In the genomic region with DNA sequence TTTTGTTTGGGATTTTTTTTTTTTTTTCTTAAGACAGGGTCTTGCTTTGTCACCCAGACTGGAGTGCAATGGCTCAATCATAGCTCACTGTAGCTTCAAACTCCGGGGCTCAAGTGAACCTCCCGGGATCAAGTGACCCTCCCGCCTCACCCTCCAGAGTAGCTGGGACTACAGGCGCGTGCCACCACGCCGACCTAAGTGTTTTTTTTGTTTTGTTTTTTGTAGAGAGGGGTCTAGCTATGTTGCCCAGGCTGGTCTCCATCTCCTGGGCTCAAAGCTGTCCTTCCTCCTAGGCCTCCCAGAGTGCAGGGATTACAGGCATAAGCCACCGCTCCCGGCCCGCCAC, we compare ENCODE assay signal across 1 cellular context.
A peak's percentile ranks its signal among the peaks of the same experiment; 100 is the strongest.
TF ChIP-seq lines count a peak whose summit lies in the region.

No MANE protein-coding gene starts in this region.

TF ChIP-seq in H1, 55 proteins besides CTCF, POLR2A, EP300 and RAD21:
- no peak for TF ChIP-seq SP4 (IDR thresholded peaks at IDR 0.05; ENCODE audit: low read length)
- TF ChIP-seq KDM1A (IDR thresholded peaks at IDR 0.05; ENCODE audit: borderline replicate concordance, low read length) = peak; percentile 99
- TF ChIP-seq ASH2L (IDR thresholded peaks at IDR 0.05; ENCODE audit: low read length) = no peak
- TF ChIP-seq POU5F1 (IDR thresholded peaks at IDR 0.05; ENCODE audit: low read depth, low read length) = no peak
- no peak for TF ChIP-seq RNF2 (IDR thresholded peaks at IDR 0.05; ENCODE audit: borderline replicate concordance, low read depth, low read length, missing control alignments, poor library complexity, severe bottlenecking)
- peak in 1 of 2 experiments; percentile 79; a peak in 2 of 4 replicates for TF ChIP-seq HDAC2 (IDR thresholded peaks at IDR 0.05; ENCODE audit: borderline replicate concordance in 1 of 2, low read depth in 2 of 2, low read length in 2 of 2)
- TF ChIP-seq SP1 (IDR thresholded peaks at IDR 0.05; ENCODE audit: low read depth, low read length) = no peak
- TF ChIP-seq, protein P1, sequence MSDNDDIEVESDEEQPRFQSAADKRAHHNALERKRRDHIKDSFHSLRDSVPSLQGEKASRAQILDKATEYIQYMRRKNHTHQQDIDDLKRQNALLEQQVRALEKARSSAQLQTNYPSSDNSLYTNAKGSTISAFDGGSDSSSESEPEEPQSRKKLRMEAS (IDR thresholded peaks at IDR 0.05) = no peak
- TF ChIP-seq GABPA (IDR thresholded peaks at IDR 0.05; ENCODE audit: borderline replicate concordance, insufficient read depth, low read length) = no peak
- TF ChIP-seq, protein P2, sequence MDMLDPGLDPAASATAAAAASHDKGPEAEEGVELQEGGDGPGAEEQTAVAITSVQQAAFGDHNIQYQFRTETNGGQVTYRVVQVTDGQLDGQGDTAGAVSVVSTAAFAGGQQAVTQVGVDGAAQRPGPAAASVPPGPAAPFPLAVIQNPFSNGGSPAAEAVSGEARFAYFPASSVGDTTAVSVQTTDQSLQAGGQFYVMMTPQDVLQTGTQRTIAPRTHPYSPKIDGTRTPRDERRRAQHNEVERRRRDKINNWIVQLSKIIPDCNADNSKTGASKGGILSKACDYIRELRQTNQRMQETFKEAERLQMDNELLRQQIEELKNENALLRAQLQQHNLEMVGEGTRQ (IDR thresholded peaks at IDR 0.05; ENCODE audit: low read length) = no peak
- TF ChIP-seq EGR1 (IDR thresholded peaks at IDR 0.05; ENCODE audit: borderline replicate concordance, low read depth, low read length) = no peak
- no peak for TF ChIP-seq BACH1 (IDR thresholded peaks at IDR 0.05; ENCODE audit: low read length)
